22 cellular contexts compared by ENCODE assay signal in the genomic region with DNA sequence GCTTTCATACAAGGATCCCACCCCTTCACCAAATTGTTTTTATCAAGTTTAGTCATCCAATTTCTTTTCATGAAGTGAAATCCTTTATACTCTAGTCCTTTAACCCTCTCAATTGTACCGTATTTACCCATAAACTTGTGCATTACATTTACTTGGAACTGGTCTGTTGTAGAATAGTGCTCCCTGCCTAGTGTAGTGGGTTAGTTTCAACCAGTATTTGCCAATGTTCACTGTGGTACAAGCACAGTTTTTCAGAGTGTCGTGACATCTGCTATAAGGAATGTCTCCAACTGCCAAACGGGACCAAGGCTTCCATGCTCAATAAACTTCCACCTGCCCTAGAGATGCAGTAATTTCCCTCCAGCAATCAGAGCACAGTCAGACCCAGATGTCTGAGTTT.
DNase-seq lines count a peak whose midpoint lies in the region; TF ChIP-seq lines count a peak whose summit lies in the region.
"Had no signal": no experiment of that assay in that cellular context is flagged by ENCODE, and none has a peak within 500 bp of the region (broad histone marks: within the 10 kb centered on the region; RNA-seq: fewer than 3 reads in every experiment).

No MANE protein-coding gene starts in this region.

- H3K36me3 ChIP-seq in ascending aorta, result no peaks in the 10 kb centered on the region
- H3K36me3 ChIP-seq: BLaER1, Peyer's patch, SJSA1 had no signal

- DNase-seq in DMS79 (lab: John Stamatoyannopoulos, UW), result peak; percentile 58
- DNase-seq in Daoy (ENCODE audit: low read depth), result peak; percentile 8
- DNase-seq in SW480 (ENCODE audit: low spot score), result peak; percentile 6
- peak; percentile 29 for DNase-seq in kidney tubule cell (ENCODE audit: low spot score)
- no peak for DNase-seq in MV-4-11 (lab: John Stamatoyannopoulos, UW)
- no peak for DNase-seq in ascending aorta (ENCODE audit: low spot score in 2 of 2)
- no peak for DNase-seq in mucosa of gallbladder (ENCODE audit: low spot score)
- no peak for DNase-seq in NCI-H1105 treated with DMSO at 0.1 percent for 48 hours (lab: John Stamatoyannopoulos, UW)
- DNase-seq: Caco-2; CD4-positive, alpha-beta memory T cell; DMS153; EL; Karpas-422; NCI-H1417 treated with DMSO at 0.1 percent for 48 hours; NCI-H1930; NCI-H226; NCI-H510A treated with DMSO at 0.1 percent for 48 hours; NCI-H748 treated with DMSO at 0.1 percent for 48 hours; Peyer's patch; SW 1271 had no signal

- no peak overlapping the region for H3K27ac ChIP-seq in ascending aorta
- H3K27ac ChIP-seq: BLaER1, Peyer's patch, SJSA1 had no signal

- no peaks in the 10 kb centered on the region for H3K9me3 ChIP-seq in ascending aorta
- H3K9me3 ChIP-seq: BLaER1, Caco-2, Peyer's patch, SJSA1 had no signal

- no peaks in the 10 kb centered on the region for H3K4me1 ChIP-seq in ascending aorta
- H3K4me1 ChIP-seq: BLaER1, Caco-2, Peyer's patch, SJSA1 had no signal

- no peak for TF ChIP-seq CTCF in ascending aorta (IDR thresholded peaks at IDR 0.05)

- H3K27me3 ChIP-seq in ascending aorta, result no peaks in the 10 kb centered on the region
- H3K27me3 ChIP-seq: BLaER1, Peyer's patch, SJSA1 had no signal

- intact Hi-C loops in ascending aorta (cut with DNase I), result no loop called here

- no peak overlapping the region for H3K4me3 ChIP-seq in ascending aorta
- H3K4me3 ChIP-seq: BLaER1, Peyer's patch, SJSA1 had no signal

Comparison
In these comparisons a context has a peak if more than half of its experiments do, and no peak if none do; other contexts are left out.
1. DNase-seq: peak in DMS79 (single experiment), Daoy (single experiment), SW480 (single experiment) and kidney tubule cell (single experiment); none in MV-4-11 (single experiment), ascending aorta (0 of 2), mucosa of gallbladder (single experiment) and NCI-H1105 treated with DMSO at 0.1 percent for 48 hours (single experiment).